In genomic region chr14:60161176-60162107, GRCh38 we compare ENCODE assay signal across 8 cellular contexts. TPM values are rescaled to one million over a fixed set of nuclear protein-coding genes. Genes with fewer than 3 reads are reported as not detected.
DNase-seq lines count a peak whose midpoint lies in the region; ATAC-seq and TF ChIP-seq lines count a peak whose summit lies in the region.

No MANE protein-coding gene starts in this region.

- no peaks in the 10 kb centered on the region for H3K9me3 Mint-ChIP-seq in H9
- no peaks in the 10 kb centered on the region for H3K9me3 Mint-ChIP-seq in brain

- peak; percentile 48 for DNase-seq in H9
- DNase-seq in NCI-H2107 (lab: John Stamatoyannopoulos, UW): peak; percentile 80
- DNase-seq in omental fat pad (ENCODE audit: low spot score): no peak
- no peak for DNase-seq in GM13977 (ENCODE audit: low spot score)
- no peak for DNase-seq in HK-2 (ENCODE audit: unreplicated experiment)

- TF ChIP-seq CTCF in H9 (conservative IDR thresholded peaks at IDR 0.05) (no peak), brain (conservative IDR thresholded peaks at IDR 0.05) (no peak), omental fat pad (IDR thresholded peaks at IDR 0.05) (no peak), GM13977 (IDR thresholded peaks at IDR 0.05; ENCODE audit: extremely low read depth, insufficient read depth, missing control alignments) (no peak)

- no peak overlapping the region for H2BK120ac ChIP-seq in H9 (ENCODE audit: low read depth, low read length, poor library complexity, severe bottlenecking)

- no peak overlapping the region for H3K14ac ChIP-seq in H9 (ENCODE audit: insufficient read depth, low read length)

- no peak overlapping the region for H4K91ac ChIP-seq in H9 (ENCODE audit: insufficient read length, low read depth, low read length)

- no peak overlapping the region for H2BK12ac ChIP-seq in H9 (ENCODE audit: insufficient read length, low read depth, low read length)

- no peak overlapping the region for H2AFZ ChIP-seq in H9 (ENCODE audit: low read length)

- H3K56ac ChIP-seq in H9 (ENCODE audit: insufficient read length, low read depth, low read length): no peak overlapping the region

- H2BK5ac ChIP-seq in H9 (ENCODE audit: insufficient read length, low read length): no peak overlapping the region

- H3K23ac ChIP-seq in H9 (ENCODE audit: insufficient read length, low read depth, low read length): no peak overlapping the region

- H2AK5ac ChIP-seq in H9 (ENCODE audit: insufficient read length, low read length): no peak overlapping the region

- in situ Hi-C loops in GM13977 (cut with MboI; ENCODE audit: low pct_unique_long_range_greater_than_20kb, low sequenced_read_pairs, unreplicated experiment): no loop called here

- no peak overlapping the region for H2BK20ac ChIP-seq in H9 (ENCODE audit: low read depth, low read length, poor library complexity, severe bottlenecking)

- no peak overlapping the region for H3K4me2 ChIP-seq in H9 (ENCODE audit: insufficient read depth, insufficient read length, low read length)

- H3K23me2 ChIP-seq in H9 (ENCODE audit: insufficient read length, low read depth, low read length, poor library complexity, severe bottlenecking): peaks cover 7% of the 10 kb centered on the region

- peak overlapping the region; percentile 10 to 36 (median 20); a peak in 4 of 7 replicates for H3K27ac Mint-ChIP-seq in H9
- peak overlapping the region in 4 of 5 experiments; percentile 52 to 81 (median 64) for H3K27ac Mint-ChIP-seq in brain

- peak; percentile 6 for ATAC-seq in omental fat pad (ENCODE audit: low FRiP score)
- no peak for ATAC-seq in GM19023 (IDR thresholded peaks at IDR 0.05; ENCODE audit: unreplicated experiment)
- ATAC-seq in HG02840 (IDR thresholded peaks at IDR 0.05; ENCODE audit: low FRiP score, unreplicated experiment): no peak

- H3K9ac ChIP-seq in H9 (ENCODE audit: extremely low read depth, insufficient read length, low read length): no peak overlapping the region

- H3K27me3 ChIP-seq in H9 (ENCODE audit: insufficient read depth, low read length): no peaks in the 10 kb centered on the region

- H3K4me1 Mint-ChIP-seq in H9 (peaks cover 26% of the 10 kb centered on the region in 2 experiments), brain (peaks cover 54% of the 10 kb centered on the region)

- H4K5ac ChIP-seq in H9 (ENCODE audit: insufficient read length, low read depth, low read length): no peak overlapping the region

- H3K18ac ChIP-seq in H9 (ENCODE audit: insufficient read length, low read depth, low read length): no peak overlapping the region

- no peaks in the 10 kb centered on the region for H3K79me2 ChIP-seq in H9 (ENCODE audit: insufficient read depth, low read length)

- no peak overlapping the region for H3K4me3 Mint-ChIP-seq in H9
- H3K4me3 Mint-ChIP-seq in brain: peak overlapping the region in 2 of 5 experiments; percentile 10 to 68

- H3K9me3 ChIP-seq in H9 (ENCODE audit: control insufficient read depth, low read depth, low read length): no peaks in the 10 kb centered on the region

- H3K27ac ChIP-seq in H9 (ENCODE audit: insufficient read length, low read depth, low read length): no peak overlapping the region

- WGBS in H9 (ENCODE audit: extremely low coverage, insufficient read length, low lambda C conversion rate): no CpG with 5 or more reads among the region's 2 CpGs

- peaks cover 6% of the 10 kb centered on the region; the same call in 1 of the 2 replicates for H3K4me1 ChIP-seq in H9 (ENCODE audit: insufficient read depth, low read length)

- H3T11ph ChIP-seq in H9 (ENCODE audit: low read length): no peak overlapping the region

- no peaks in the 10 kb centered on the region for H3K36me3 Mint-ChIP-seq in H9 (ENCODE audit: insufficient read depth in 1 of 3, low read depth in 3 of 3)
- peaks cover 28% of the 10 kb centered on the region for H3K36me3 Mint-ChIP-seq in brain

- H3K4ac ChIP-seq in H9 (ENCODE audit: low read depth, low read length): no peak overlapping the region

- no peaks in the 10 kb centered on the region for H3K79me1 ChIP-seq in H9 (ENCODE audit: insufficient read depth, low read depth, low read length, poor library complexity, severe bottlenecking)

- H3K27me3 Mint-ChIP-seq in H9 (ENCODE audit: low read depth) (peaks cover 7% of the 10 kb centered on the region), brain (peaks cover 7% of the 10 kb centered on the region)

- H4K8ac ChIP-seq in H9 (replicated peaks; ENCODE audit: insufficient read length, low read depth, low read length): no peak overlapping the region

- no peak overlapping the region for H2BK15ac ChIP-seq in H9 (ENCODE audit: low read depth, low read length)

- no peaks in the 10 kb centered on the region for H4K20me1 ChIP-seq in H9 (ENCODE audit: control insufficient read depth, insufficient read depth, insufficient read length)

RNA-seq across cellular contexts. Expression of gene DHRS7, which starts 3.8 kb away (rescaled TPM):
- total RNA-seq in H9 (2021) (25.2 and 27.7 TPM in 2 replicates), omental fat pad (10 to 100 TPM; 56.0 to 82.9 (median 68.4) TPM)
- 127 TPM for polyA plus RNA-seq in brain (ENCODE audit: insufficient read depth, low read depth, low replicate concordance)

Comparison
In these comparisons a context has a peak if more than half of its experiments do, and no peak if none do; other contexts are left out.
1. DNase-seq: peak in H9 (single experiment) and NCI-H2107 (single experiment); none in omental fat pad (single experiment), GM13977 (single experiment) and HK-2 (single experiment).